ENCODE assay signal across 8 cellular contexts in the genomic region with DNA sequence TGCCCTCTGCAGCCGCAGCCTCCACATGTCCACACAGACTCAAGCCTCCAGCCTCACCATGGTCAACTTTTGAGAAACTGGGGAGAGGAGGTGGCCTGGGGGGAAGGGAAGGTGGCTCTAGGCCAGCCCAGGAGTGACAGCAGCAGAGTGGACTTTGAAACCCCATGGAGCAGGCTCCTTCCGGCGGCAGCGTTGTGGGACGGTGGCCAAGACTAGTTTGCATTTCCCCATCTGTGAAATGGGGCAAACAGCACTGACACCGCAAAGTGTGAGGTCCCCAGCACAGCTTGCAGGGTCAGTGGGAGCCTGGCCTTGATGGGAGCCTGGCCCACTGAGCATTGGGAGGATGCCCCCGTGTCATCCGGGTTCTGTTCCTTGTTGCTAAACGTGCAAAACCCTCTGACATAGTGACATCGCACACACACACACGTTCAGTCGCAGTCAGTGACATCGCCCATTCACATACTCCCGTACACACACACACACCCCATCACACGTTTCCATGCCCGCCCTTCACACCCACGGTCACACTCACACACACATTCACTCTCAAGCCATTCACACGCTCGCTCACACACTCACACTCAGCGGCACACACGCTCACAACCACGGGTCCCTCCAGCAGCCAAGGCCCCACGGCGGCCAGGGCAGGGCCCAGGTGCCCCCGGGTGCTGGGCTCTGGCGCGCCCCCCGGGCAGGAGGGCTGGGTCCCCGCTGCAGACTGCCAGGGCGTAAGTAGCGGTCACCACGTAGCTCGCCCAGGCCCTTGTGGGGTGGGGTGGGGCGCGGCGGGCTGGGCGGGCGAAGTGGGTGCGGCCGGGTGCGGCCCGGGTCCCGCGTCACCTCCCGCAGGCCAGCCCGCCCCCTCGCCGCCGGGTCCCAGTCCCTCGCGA. TPM values are rescaled to one million over a fixed set of nuclear protein-coding genes. Genes with fewer than 3 reads are reported as not detected.
DNase-seq lines count a peak whose midpoint lies in the region; ATAC-seq and TF ChIP-seq lines count a peak whose summit lies in the region.

No MANE protein-coding gene starts in this region.

- DNase-seq in BE2C (no peak), UCSD-AML1 (lab: John Stamatoyannopoulos, UW; ENCODE audit: unreplicated experiment) (peak; percentile 67), dorsolateral prefrontal cortex (peak in 3 of 10 donors; percentile 23 to 43 (median 27)), lung microvascular endothelial cell (ENCODE audit: low read depth in 2 of 2) (peak; percentile 51 to 70), HEK293T (ENCODE audit: extremely low spot score) (no peak)

- H3K36me3 ChIP-seq in BE2C, result peaks cover 3% of the 10 kb centered on the region; the same call in 1 of the 2 replicates

- peak overlapping the region; percentile 95 for H3K4me3 Mint-ChIP-seq in stimulated activated naive CD8-positive, alpha-beta T cell treated with anti-CD3 and anti-CD28 coated beads, Interleukin-15, Interleukin-2, amounts not matched to agents 100 ng/mL and 50 ng/mL, for 24 hours

- H3K4me3 ChIP-seq in BE2C (ENCODE audit: low read depth, low read length) (peak overlapping the region; percentile 92), dorsolateral prefrontal cortex (peak overlapping the region; percentile 64 to 97 (median 87))

- ATAC-seq in GM19351 (IDR thresholded peaks at IDR 0.05; ENCODE audit: unreplicated experiment) (peak; percentile 42), HG03460 (IDR thresholded peaks at IDR 0.05; ENCODE audit: unreplicated experiment) (peak; percentile 28)

- TF ChIP-seq CTCF in BE2C (IDR thresholded peaks at IDR 0.05; ENCODE audit: low read depth, low read length) (no peak), dorsolateral prefrontal cortex (IDR thresholded peaks at IDR 0.05 in 54 of 56, conservative IDR thresholded peaks at IDR 0.05 in 2 of 56; ENCODE audit: low read depth in 1 of 56, partially characterized antibody in 56 of 56) (no peak)

- intact Hi-C loops in dorsolateral prefrontal cortex (cut with DNase I), result loop anchor here in 1 of 2 donors (2.0 kb wide), 1 partner anchor 34 kb away; a partner anchor contains a TSS

- H3K27ac Mint-ChIP-seq in stimulated activated naive CD8-positive, alpha-beta T cell treated with anti-CD3 and anti-CD28 coated beads, Interleukin-15, Interleukin-2, amounts not matched to agents 100 ng/mL and 50 ng/mL, for 24 hours, result peak overlapping the region; percentile 95

- H3K36me3 Mint-ChIP-seq in stimulated activated naive CD8-positive, alpha-beta T cell treated with anti-CD3 and anti-CD28 coated beads, Interleukin-15, Interleukin-2, amounts not matched to agents 100 ng/mL and 50 ng/mL, for 24 hours (ENCODE audit: low read depth), result peaks cover 4% of the 10 kb centered on the region

- no peaks in the 10 kb centered on the region for H3K27me3 Mint-ChIP-seq in stimulated activated naive CD8-positive, alpha-beta T cell treated with anti-CD3 and anti-CD28 coated beads, Interleukin-15, Interleukin-2, amounts not matched to agents 100 ng/mL and 50 ng/mL, for 24 hours

- peak overlapping the region in 58 of 59 donors; percentile 49 to 99 (median 87) for H3K27ac ChIP-seq in dorsolateral prefrontal cortex

- POLR2A ChIA-PET in HEK293T (lab: Yijun Ruan, JAX), result interaction anchor here (0.8 to 3.8 kb wide), 10 partner anchors 11 to 539 kb away, joined by 3 to 24 read pairs (median 4); a partner anchor contains a TSS

- H3K27me3 ChIP-seq in BE2C, result no peaks in the 10 kb centered on the region
- H3K27me3 ChIP-seq in dorsolateral prefrontal cortex, result no peaks in the 10 kb centered on the region

- CTCF ChIA-PET in HEK293T (lab: Yijun Ruan, JAX), result interaction anchor here (1.1 kb wide), 1 partner anchor 25 kb away, joined by 3 read pairs; no protein-coding TSS in a partner anchor

- peaks cover 14% of the 10 kb centered on the region for H3K4me1 ChIP-seq in BE2C

- H3K4me1 Mint-ChIP-seq in stimulated activated naive CD8-positive, alpha-beta T cell treated with anti-CD3 and anti-CD28 coated beads, Interleukin-15, Interleukin-2, amounts not matched to agents 100 ng/mL and 50 ng/mL, for 24 hours (ENCODE audit: low read depth), result peaks cover 41% of the 10 kb centered on the region

- H3K9me3 ChIP-seq in BE2C, result no peaks in the 10 kb centered on the region

- no peaks in the 10 kb centered on the region for H3K9me3 Mint-ChIP-seq in stimulated activated naive CD8-positive, alpha-beta T cell treated with anti-CD3 and anti-CD28 coated beads, Interleukin-15, Interleukin-2, amounts not matched to agents 100 ng/mL and 50 ng/mL, for 24 hours

TF ChIP-seq in HEK293T, 16 proteins besides CTCF, POLR2A, EP300 and RAD21:
- TF ChIP-seq NFRKB (IDR thresholded peaks at IDR 0.05), result no peak
- TF ChIP-seq BHLHE40 (IDR thresholded peaks at IDR 0.05; ENCODE audit: borderline replicate concordance), result no peak
- no peak for TF ChIP-seq L3MBTL2 (conservative IDR thresholded peaks at IDR 0.05)
- TF ChIP-seq FOXA1 (IDR thresholded peaks at IDR 0.05), result no peak
- TF ChIP-seq, protein P1, sequence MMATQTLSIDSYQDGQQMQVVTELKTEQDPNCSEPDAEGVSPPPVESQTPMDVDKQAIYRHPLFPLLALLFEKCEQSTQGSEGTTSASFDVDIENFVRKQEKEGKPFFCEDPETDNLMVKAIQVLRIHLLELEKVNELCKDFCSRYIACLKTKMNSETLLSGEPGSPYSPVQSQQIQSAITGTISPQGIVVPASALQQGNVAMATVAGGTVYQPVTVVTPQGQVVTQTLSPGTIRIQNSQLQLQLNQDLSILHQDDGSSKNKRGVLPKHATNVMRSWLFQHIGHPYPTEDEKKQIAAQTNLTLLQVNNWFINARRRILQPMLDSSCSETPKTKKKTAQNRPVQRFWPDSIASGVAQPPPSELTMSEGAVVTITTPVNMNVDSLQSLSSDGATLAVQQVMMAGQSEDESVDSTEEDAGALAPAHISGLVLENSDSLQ (IDR thresholded peaks at IDR 0.05), result no peak
- no peak for TF ChIP-seq ELF4 (IDR thresholded peaks at IDR 0.05)
- no peak for TF ChIP-seq FOXM1 (IDR thresholded peaks at IDR 0.05; ENCODE audit: borderline replicate concordance)
- TF ChIP-seq FOXK2 (IDR thresholded peaks at IDR 0.05), result no peak
- TF ChIP-seq SP1 (IDR thresholded peaks at IDR 0.05), result no peak
- no peak for TF ChIP-seq HDGF (IDR thresholded peaks at IDR 0.05; ENCODE audit: borderline replicate concordance)
- no peak for TF ChIP-seq CTBP1 (IDR thresholded peaks at IDR 0.05; ENCODE audit: borderline replicate concordance)
TF ChIP-seq in HEK293T: peak in this region for 0.

RNA-seq across cellular contexts. Expression of a gene that starts 0.6 kb away (rescaled TPM):
- polyA plus RNA-seq in BE2C (2012; ENCODE audit: insufficient read depth, insufficient read length, low read depth), result 287 TPM
- total RNA-seq in dorsolateral prefrontal cortex, result 100 to 1,000 TPM in 119 of 120 experiments, 10 to 100 TPM in 1; 85.4 to 229 (median 131) TPM
- total RNA-seq in lung microvascular endothelial cell, result 99.0 and 129 TPM in 2 replicates

RNA-seq across cellular contexts. Expression of a gene that starts 8.2 kb away (rescaled TPM):
- polyA plus RNA-seq in BE2C (2012; ENCODE audit: insufficient read depth, insufficient read length, low read depth), result not detected
- total RNA-seq in dorsolateral prefrontal cortex, result 1 to 10 TPM in 62 of 120 experiments, under 1 TPM in 31, not detected in 27; 0.65 to 6.3 (median 1.3) TPM
- total RNA-seq in lung microvascular endothelial cell, result 0.22 and 0.60 TPM in 2 replicates

RNA-seq across cellular contexts. Expression of a gene that starts 33.9 kb away (rescaled TPM):
- polyA plus RNA-seq in BE2C (2012; ENCODE audit: insufficient read depth, insufficient read length, low read depth), result 147 TPM
- total RNA-seq in dorsolateral prefrontal cortex (10 to 100 TPM; 47.0 to 95.5 (median 65.3) TPM), lung microvascular endothelial cell (18.7 and 20.6 TPM in 2 replicates)

Comparison
In these comparisons a context has a peak if more than half of its experiments do, and no peak if none do; other contexts are left out.
1. DNase-seq: peak in UCSD-AML1 (single experiment) and lung microvascular endothelial cell (2 of 2); none in BE2C (single experiment) and HEK293T (single experiment).